9 cellular contexts compared by ENCODE assay signal in genomic region chr2:218260742-218261423, GRCh38. TPM values are rescaled to one million over a fixed set of nuclear protein-coding genes. Genes with fewer than 3 reads are reported as not detected.
DNase-seq lines count a peak whose midpoint lies in the region; ATAC-seq and TF ChIP-seq lines count a peak whose summit lies in the region.
"Had no signal": no experiment of that assay in that cellular context is flagged by ENCODE, and none has a peak within 500 bp of the region (broad histone marks: within the 10 kb centered on the region; RNA-seq: fewer than 3 reads in every experiment).

Gene GPBAR1, plus strand, starts transcription at chr2:218261015. Its CDS starts 1,710 bp downstream, at chr2:218262725.

- H3K27me3 ChIP-seq in CD8-positive, alpha-beta T cell (ENCODE audit: insufficient read depth, low read length): no peaks in the 10 kb centered on the region
- no peaks in the 10 kb centered on the region for H3K27me3 ChIP-seq in ovary

- ATAC-seq in CD8-positive, alpha-beta T cell: no peak
- peak; percentile 34 for ATAC-seq in Right ventricle myocardium superior (ENCODE audit: poor library complexity)
- ATAC-seq in HG03460 (IDR thresholded peaks at IDR 0.05; ENCODE audit: unreplicated experiment): no peak
- no peak for ATAC-seq in GM18511 (IDR thresholded peaks at IDR 0.05; ENCODE audit: unreplicated experiment)

- intact Hi-C loops in CD8-positive, alpha-beta T cell (cut with DNase I, micrococcal nuclease): no loop called here
- intact Hi-C loops in Right ventricle myocardium superior (cut with DNase I): no loop called here
- intact Hi-C loops in ovary (cut with DNase I): loop anchor here in 1 of 4 donors (5.0 kb wide), 1 partner anchor 44 kb away; the partner anchor contains the start of gene ARPC2

- CTCF ChIA-PET in CD8-positive, alpha-beta T cell (lab: Charles Lee): interaction anchor here (0.9 kb wide), 1 partner anchor 15 kb away, joined by 3 read pairs; no protein-coding TSS in a partner anchor

- no peak within 1 kb of the TSS for H3K4me3 ChIP-seq in CD8-positive, alpha-beta T cell (ENCODE audit: low read depth, low read length)
- no peak within 1 kb of the TSS for H3K4me3 ChIP-seq in ovary

- peaks cover 24% of the 10 kb centered on the region for H3K4me1 Mint-ChIP-seq in CD8-positive, alpha-beta T cell (ENCODE audit: low read depth)

- H3K27me3 Mint-ChIP-seq in CD8-positive, alpha-beta T cell (ENCODE audit: low read depth): no peaks in the 10 kb centered on the region

- DNase-seq in CD8-positive, alpha-beta T cell: no peak
- peak; percentile 55 for DNase-seq in NCI-H82 (lab: John Stamatoyannopoulos, UW)
- DNase-seq in Right ventricle myocardium superior: peak; percentile 74
- DNase-seq in ovary: peak in 2 of 5 donors; percentile 32 to 54
- no peak for DNase-seq in NCI-H2081 treated with DMSO at 0.1 percent for 48 hours (lab: John Stamatoyannopoulos, UW)
- no peak for DNase-seq in HuH-7 (ENCODE audit: low spot score)
- DNase-seq: stimulated activated CD4-positive, alpha-beta T cell treated with anti-CD3 and anti-CD28 coated beads, Interleukin-15, amount 100 ng/mL, for 24 hours had no signal

- POLR2A ChIA-PET in CD8-positive, alpha-beta T cell (lab: Charles Lee): no interaction called here

- H3K36me3 Mint-ChIP-seq in CD8-positive, alpha-beta T cell: peaks cover 36% of the 10 kb centered on the region

- TF ChIP-seq EP300 in ovary (IDR thresholded peaks at IDR 0.05): no peak

- no peaks in the 10 kb centered on the region for H3K9me3 ChIP-seq in CD8-positive, alpha-beta T cell (ENCODE audit: low read length)
- H3K9me3 ChIP-seq in ovary: no peaks in the 10 kb centered on the region

- H3K4me3 Mint-ChIP-seq in CD8-positive, alpha-beta T cell: no peak within 1 kb of the TSS

- H3K27ac Mint-ChIP-seq in CD8-positive, alpha-beta T cell: peak within 1 kb of the TSS; percentile 66

- no peaks in the 10 kb centered on the region for H3K9me3 Mint-ChIP-seq in CD8-positive, alpha-beta T cell

- peaks cover 9% of the 10 kb centered on the region for H3K4me1 ChIP-seq in CD8-positive, alpha-beta T cell (ENCODE audit: insufficient read depth, low read length)
- peaks cover 22% of the 10 kb centered on the region for H3K4me1 ChIP-seq in ovary (ENCODE audit: insufficient read depth)

- no peak within 1 kb of the TSS for H3K27ac ChIP-seq in CD8-positive, alpha-beta T cell (ENCODE audit: low read depth, low read length)
- H3K27ac ChIP-seq in ovary: peak within 1 kb of the TSS; percentile 71 to 80

- 67 to 68% (median 67%) methylated on average over 9 to 10 of the region's 10 CpGs for WGBS in ovary, 3 donors

- TF ChIP-seq CTCF in CD8-positive, alpha-beta T cell (IDR thresholded peaks at IDR 0.05): no peak
- no peak for TF ChIP-seq CTCF in ovary (IDR thresholded peaks at IDR 0.05)

- TF ChIP-seq POLR2A in ovary (IDR thresholded peaks at IDR 0.05): no peak

- H3K36me3 ChIP-seq in CD8-positive, alpha-beta T cell (ENCODE audit: insufficient read depth, low read length): peaks cover 24% of the 10 kb centered on the region
- no peaks in the 10 kb centered on the region for H3K36me3 ChIP-seq in ovary

RNA-seq across cellular contexts. Expression of gene GPBAR1, which starts in this region (rescaled TPM):
- 1 to 10 TPM; 2.2 to 2.5 TPM for total RNA-seq in CD8-positive, alpha-beta T cell
- total RNA-seq in Right ventricle myocardium superior (1.8 TPM), ovary (1 to 10 TPM in 5 of 7 donors, under 1 TPM in 2; 0.38 to 3.8 (median 2.1) TPM)
- polyA plus RNA-seq in ovary: 1 to 10 TPM in 1 of 2 donors, under 1 TPM in 1; 0.28 to 2.8 TPM

Comparison
In these comparisons a context has a peak if more than half of its experiments do, and no peak if none do; other contexts are left out.
1. DNase-seq: peak in NCI-H82 (single experiment) and Right ventricle myocardium superior (single experiment); none in CD8-positive, alpha-beta T cell (0 of 7), NCI-H2081 treated with DMSO at 0.1 percent for 48 hours (single experiment) and HuH-7 (single experiment).